9 cellular contexts compared by ENCODE assay signal in the genomic region with DNA sequence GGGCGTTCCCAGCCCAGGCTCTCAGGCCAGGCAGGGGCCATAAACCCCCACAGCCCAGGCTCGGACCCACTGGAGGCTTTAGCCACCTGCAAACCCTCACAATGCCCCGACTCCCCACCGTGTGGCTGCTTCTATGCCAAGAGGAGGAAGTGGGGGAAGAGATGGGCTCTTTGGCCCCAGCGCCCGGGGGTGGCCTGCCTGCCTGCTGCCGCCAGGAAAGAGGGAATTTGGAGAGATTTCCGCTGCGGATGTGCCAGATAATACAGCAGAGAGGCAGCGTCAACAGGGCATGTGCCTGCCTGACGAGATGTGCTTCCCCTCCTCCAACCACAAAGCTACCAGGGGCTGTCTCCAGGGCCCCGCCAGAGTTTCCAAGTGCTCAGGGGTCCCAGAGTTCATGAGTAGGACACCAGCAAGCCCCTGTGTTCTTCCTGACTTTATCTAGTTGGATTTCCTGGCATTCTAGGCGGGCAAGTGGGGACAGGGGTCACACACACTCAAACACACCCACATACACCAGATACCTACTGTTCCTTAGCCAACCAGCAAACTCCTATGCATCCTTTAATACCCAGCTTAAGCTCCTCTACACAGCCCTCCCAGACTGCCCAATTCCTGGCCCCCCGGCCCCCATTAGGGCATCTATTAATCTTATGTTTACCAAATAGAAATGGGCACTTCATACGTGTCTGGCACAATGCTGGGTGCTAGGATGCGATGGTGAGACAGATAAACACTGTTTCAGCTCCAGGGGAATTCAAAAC. TPM values are rescaled to one million over a fixed set of nuclear protein-coding genes. Genes with fewer than 3 reads are reported as not detected.
DNase-seq lines count a peak whose midpoint lies in the region; ATAC-seq and TF ChIP-seq lines count a peak whose summit lies in the region.
"Had no signal": no experiment of that assay in that cellular context is flagged by ENCODE, and none has a peak within 500 bp of the region (broad histone marks: within the 10 kb centered on the region; RNA-seq: fewer than 3 reads in every experiment).

No MANE protein-coding gene starts in this region.

- no peaks in the 10 kb centered on the region for H3K27me3 ChIP-seq in RWPE2 (ENCODE audit: insufficient read depth, poor library complexity, severe bottlenecking)
- no peaks in the 10 kb centered on the region for H3K27me3 ChIP-seq in esophagus squamous epithelium

- H3K27ac ChIP-seq in RWPE2 (ENCODE audit: poor library complexity, severe bottlenecking), result peak overlapping the region; percentile 99
- peak overlapping the region; percentile 54 to 91 (median 89) for H3K27ac ChIP-seq in esophagus squamous epithelium

- CTCF ChIA-PET in Calu3 (lab: Charles Lee), result no interaction called here

- peaks cover 95% of the 10 kb centered on the region for H3K36me3 ChIP-seq in RWPE2 (ENCODE audit: low read depth)
- H3K36me3 ChIP-seq in esophagus squamous epithelium, result peaks cover 13 to 64% (median 34%) of the 10 kb centered on the region in 3 donors

- no peaks in the 10 kb centered on the region for H3K9me3 Mint-ChIP-seq in Calu3 (ENCODE audit: low read depth, unreplicated experiment)
- H3K9me3 Mint-ChIP-seq: activated CD4-positive, alpha-beta memory T cell treated with anti-CD3 and anti-CD28 coated beads for 36 hours had no signal

- H3K4me1 ChIP-seq in RWPE2 (ENCODE audit: insufficient read depth, poor library complexity, severe bottlenecking) (peaks cover 70% of the 10 kb centered on the region), esophagus squamous epithelium (peaks cover 60 to 86% (median 73%) of the 10 kb centered on the region in 3 donors)

- DNase-seq in Calu3 (no peak), RWPE2 (ENCODE audit: low spot score) (no peak), esophagus squamous epithelium (lab: John Stamatoyannopoulos, UW) (no peak), pulmonary artery endothelial cell (ENCODE audit: low read depth, low spot score) (peak; percentile 47), NCI-H187 treated with DMSO at 0.1 percent for 48 hours (lab: John Stamatoyannopoulos, UW) (no peak), KG1 (lab: John Stamatoyannopoulos, UW) (no peak)
- no peak for DNase-seq in effector CD8-positive, alpha-beta T cell (lab: John Stamatoyannopoulos, UW)
- DNase-seq: activated CD4-positive, alpha-beta memory T cell treated with anti-CD3 and anti-CD28 coated beads for 36 hours had no signal

- H3K27me3 Mint-ChIP-seq in Calu3 (ENCODE audit: unreplicated experiment), result no peaks in the 10 kb centered on the region
- H3K27me3 Mint-ChIP-seq: activated CD4-positive, alpha-beta memory T cell treated with anti-CD3 and anti-CD28 coated beads for 36 hours had no signal

- H3K36me3 Mint-ChIP-seq in Calu3 (ENCODE audit: insufficient read depth, unreplicated experiment), result peaks cover 100% of the 10 kb centered on the region
- H3K36me3 Mint-ChIP-seq: activated CD4-positive, alpha-beta memory T cell treated with anti-CD3 and anti-CD28 coated beads for 36 hours had no signal

- no peak for ATAC-seq in RWPE2 (ENCODE audit: low read depth)
- no peak for ATAC-seq in HG02852 (IDR thresholded peaks at IDR 0.05; ENCODE audit: unreplicated experiment)

- H3K4me3 Mint-ChIP-seq in Calu3 (ENCODE audit: low read depth, unreplicated experiment), result peak overlapping the region; percentile 71
- H3K4me3 Mint-ChIP-seq: activated CD4-positive, alpha-beta memory T cell treated with anti-CD3 and anti-CD28 coated beads for 36 hours had no signal

- H3K9me3 ChIP-seq in RWPE2 (ENCODE audit: severe bottlenecking), result no peaks in the 10 kb centered on the region
- H3K9me3 ChIP-seq in esophagus squamous epithelium, result no peaks in the 10 kb centered on the region

- intact Hi-C loops in Calu3 (cut with micrococcal nuclease; ENCODE audit: unreplicated experiment) (no loop called here), esophagus squamous epithelium (cut with DNase I) (no loop called here)

- 20 to 30% methylated on average over 4 to 11 of the region's 16 CpGs for WGBS in esophagus squamous epithelium, 2 donors

- H3K4me3 ChIP-seq in RWPE2 (ENCODE audit: severe bottlenecking) (no peak overlapping the region), esophagus squamous epithelium (peak overlapping the region in 2 of 4 donors; percentile 3 to 12)

- peak overlapping the region; percentile 91 for H3K27ac Mint-ChIP-seq in Calu3 (ENCODE audit: unreplicated experiment)
- H3K27ac Mint-ChIP-seq: activated CD4-positive, alpha-beta memory T cell treated with anti-CD3 and anti-CD28 coated beads for 36 hours had no signal

- no TSS peak for BruUV-seq in Calu3 (replicated peaks; lab: Mats Ljungman, UMichigan)

- H3K4me1 Mint-ChIP-seq in Calu3 (ENCODE audit: low read depth, unreplicated experiment), result peaks cover 56% of the 10 kb centered on the region

- TF ChIP-seq CTCF in Calu3 (IDR thresholded peaks at IDR 0.05; ENCODE audit: unreplicated experiment), result no peak
- no peak for TF ChIP-seq CTCF in RWPE2 (IDR thresholded peaks at IDR 0.05; ENCODE audit: poor library complexity, severe bottlenecking)
- peak in 1 of 6 experiments; percentile 23 for TF ChIP-seq CTCF in esophagus squamous epithelium (IDR thresholded peaks at IDR 0.05)

- no peak for TF ChIP-seq POLR2A in esophagus squamous epithelium (IDR thresholded peaks at IDR 0.05)

RNA-seq across cellular contexts. Expression of a gene that starts 14.1 kb away (rescaled TPM):
- total RNA-seq in Calu3 (2022) (130 and 161 TPM in 2 replicates), esophagus squamous epithelium (100 to 1,000 TPM in 3 of 4 donors, 10 to 100 TPM in 1; 87.5 to 225 (median 137) TPM), pulmonary artery endothelial cell (103 and 130 TPM in 2 replicates)
